Comparison of ENCODE assay signal across 17 cellular contexts in genomic region chr15:67829647-67830504, GRCh38. TPM values are rescaled to one million over a fixed set of nuclear protein-coding genes. Genes with fewer than 3 reads are reported as not detected.
DNase-seq lines count a peak whose midpoint lies in the region; ATAC-seq, FAIRE-seq and TF ChIP-seq lines count a peak whose summit lies in the region.
"Had no signal": no experiment of that assay in that cellular context is flagged by ENCODE, and none has a peak within 500 bp of the region (broad histone marks: within the 10 kb centered on the region; RNA-seq: fewer than 3 reads in every experiment).

No MANE protein-coding gene starts in this region.

- CTCF ChIA-PET in CD8-positive, alpha-beta memory T cell (lab: Charles Lee): no interaction called here
- CTCF ChIA-PET in H1 (lab: Charles Lee; ENCODE audit: partially characterized antibody): interaction anchor here (1.5 kb wide), 1 partner anchor 340 kb away, joined by 4 read pairs; no protein-coding TSS in a partner anchor

- FAIRE-seq in H1 (lab: Jason Lieb, UNC): no peak
- FAIRE-seq: GM12892 had no signal

- no peak overlapping the region for H3K27ac ChIP-seq in CD8-positive, alpha-beta memory T cell (ENCODE audit: low read depth, low read length)
- no peak overlapping the region for H3K27ac ChIP-seq in HUES6 (ENCODE audit: low read depth, low read length)
- H3K27ac ChIP-seq in H1 (ENCODE audit: low read depth, low read length): no peak overlapping the region
- no peak overlapping the region for H3K27ac ChIP-seq in testis
- H3K27ac ChIP-seq: skin epidermis had no signal

- no peaks in the 10 kb centered on the region for H3K79me1 ChIP-seq in H1 (ENCODE audit: low read depth, low read length)

- H2AK5ac ChIP-seq in H1 (ENCODE audit: low read depth, low read length): no peak overlapping the region

- H3K56ac ChIP-seq in H1 (replicated peaks; ENCODE audit: insufficient read length, low read depth, low read length): no peak overlapping the region

- H3K4me3 ChIP-seq in CD8-positive, alpha-beta memory T cell (ENCODE audit: low read length): no peak overlapping the region
- H3K4me3 ChIP-seq in HUES6 (ENCODE audit: low read depth, low read length) (peak overlapping the region; percentile 38), H1 (ENCODE audit: extremely low read depth in 1 of 4, insufficient read depth in 2 of 4, low read depth in 3 of 4, low read length in 4 of 4) (peak overlapping the region in 3 of 4 experiments; percentile 6 to 46 (median 7); a peak in 5 of 8 replicates), testis (no peak overlapping the region)

- no peak for TF ChIP-seq EP300 in H1 (IDR thresholded peaks at IDR 0.05; ENCODE audit: borderline replicate concordance in 1 of 2, low read depth in 2 of 2, low read length in 2 of 2)

- peaks cover 4 to 20% of the 10 kb centered on the region in 2 experiments for H4K20me1 ChIP-seq in H1 (replicated peaks in 1 of 2; ENCODE audit: control insufficient read depth in 1 of 2, insufficient read depth in 2 of 2, low read length in 2 of 2)

- TF ChIP-seq RAD21 in H1 (IDR thresholded peaks at IDR 0.05 in 1 of 2, conservative IDR thresholded peaks at IDR 0.05 in 1 of 2; ENCODE audit: low read depth in 2 of 2, low read length in 2 of 2): no peak

- H3K9ac ChIP-seq in HUES6 (ENCODE audit: low read length) (no peak overlapping the region), H1 (replicated peaks in 1 of 4; ENCODE audit: extremely low read depth in 1 of 4, low read depth in 3 of 4, low read length in 3 of 4) (no peak overlapping the region)

- no peak overlapping the region for H3K23ac ChIP-seq in H1 (ENCODE audit: insufficient read length)

- no peak overlapping the region for H2BK20ac ChIP-seq in H1 (ENCODE audit: low read length)

- no peaks in the 10 kb centered on the region for H3K79me2 ChIP-seq in H1 (ENCODE audit: control insufficient read depth in 1 of 2, insufficient read depth in 2 of 2, low read length in 2 of 2)

- H2BK120ac ChIP-seq in H1 (replicated peaks; ENCODE audit: low read depth, low read length): no peak overlapping the region

- no peak overlapping the region for H2BK5ac ChIP-seq in H1 (ENCODE audit: low read depth, low read length)

- no peak overlapping the region for H2AFZ ChIP-seq in H1 (ENCODE audit: low read length)

- H2BK15ac ChIP-seq in H1 (ENCODE audit: low read length): no peak overlapping the region

- H4K8ac ChIP-seq in H1 (ENCODE audit: extremely low read depth, insufficient read depth, low read length): peak overlapping the region; percentile 41; the same call in 1 of the 2 replicates

- peak overlapping the region in 2 of 8 donors; percentile 58 to 61 for H3K27ac Mint-ChIP-seq in CD8-positive, alpha-beta memory T cell
- H3K27ac Mint-ChIP-seq in neural crest cell (ENCODE audit: unreplicated experiment): no peak overlapping the region

- peaks cover 61 to 76% of the 10 kb centered on the region in 2 donors for H3K27me3 Mint-ChIP-seq in CD8-positive, alpha-beta memory T cell
- peaks cover 87% of the 10 kb centered on the region for H3K27me3 Mint-ChIP-seq in neural crest cell (ENCODE audit: low read depth)

- DNase-seq in CD8-positive, alpha-beta memory T cell: no peak
- peak in 1 of 2 experiments; percentile 52 for DNase-seq in H1 (ENCODE audit: low read depth in 1 of 2, low spot score in 2 of 2)
- DNase-seq in neural crest cell (ENCODE audit: low read depth, low spot score): no peak
- no peak for DNase-seq in NCI-H524 (lab: John Stamatoyannopoulos, UW)
- DNase-seq in testis: no peak
- DNase-seq: anterior cingulate cortex, GF-D8, hypothalamus, left colon, NCI-H1436 had no signal

- WGBS in H1 (ENCODE audit: extremely low coverage in 1 of 2, insufficient coverage in 1 of 2, insufficient read length in 1 of 2, insufficient replicate concordance in 2 of 2, low coverage in 1 of 2, low lambda C conversion rate in 2 of 2, missing lambda C conversion rate in 1 of 2), 2 experiments: 11% methylated on average over 26 of the region's 68 CpGs; no CpG with 5 or more reads in 1 of the 2 experiments
- 25 to 26% methylated on average over 17 to 67 of the region's 68 CpGs for WGBS in testis, 2 donors

- POLR2A ChIA-PET in CD8-positive, alpha-beta memory T cell (lab: Charles Lee): interaction anchor here (0.5 to 1.0 kb wide), 2 partner anchors 287 to 1513 kb away, joined by 3 read pairs; partner anchors contain the start of gene MAP2K5
- POLR2A ChIA-PET in H1 (lab: Charles Lee; ENCODE audit: partially characterized antibody): interaction anchor here (4.1 kb wide), 1 partner anchor 8 kb away, joined by 24 read pairs; no protein-coding TSS in a partner anchor

- H3K27me3 ChIP-seq in CD8-positive, alpha-beta memory T cell (ENCODE audit: insufficient read depth, low read length, poor library complexity, severe bottlenecking): peaks cover 53% of the 10 kb centered on the region
- H3K27me3 ChIP-seq in HUES6 (ENCODE audit: control insufficient read depth, insufficient read depth, low read length) (peaks cover 100% of the 10 kb centered on the region), H1 (replicated peaks in 1 of 4; ENCODE audit: control insufficient read depth in 3 of 4, extremely low read depth in 1 of 4, insufficient read depth in 3 of 4, low read length in 3 of 4) (peaks cover 96 to 100% (median 100%) of the 10 kb centered on the region in 4 experiments), testis (peaks cover 7% of the 10 kb centered on the region)

- peaks cover 12% of the 10 kb centered on the region; the same call in 1 of the 2 replicates for H3K23me2 ChIP-seq in H1 (ENCODE audit: low read depth, low read length)

- intact Hi-C loops in testis (cut with DNase I; ENCODE audit: low total_unique reads): loop anchor here (10.0 kb wide), 2 partner anchors 305 to 375 kb away; partner anchors contain the start of gene C15orf61

- no peak overlapping the region for H3K18ac ChIP-seq in H1 (ENCODE audit: extremely low read depth, low read length)

- TF ChIP-seq CTCF in H1 (IDR thresholded peaks at IDR 0.05; ENCODE audit: control extremely low read depth in 1 of 3, insufficient read depth in 1 of 3, low read depth in 1 of 3, low read length in 3 of 3) (no peak), neural crest cell (conservative IDR thresholded peaks at IDR 0.05) (no peak), testis (IDR thresholded peaks at IDR 0.05) (no peak)

- no peak overlapping the region for H4K5ac ChIP-seq in H1 (ENCODE audit: insufficient read length, low read depth, low read length)

- no peak overlapping the region for H3K14ac ChIP-seq in H1 (ENCODE audit: insufficient read length)

- no peak overlapping the region for H3K4ac ChIP-seq in H1 (replicated peaks; ENCODE audit: insufficient read length, low read depth, low read length)

- peak overlapping the region; percentile 48 to 57 for H3K4me2 ChIP-seq in H1 (ENCODE audit: insufficient read depth in 1 of 2, low read depth in 2 of 2, low read length in 2 of 2)

- TF ChIP-seq POLR2A in H1 (IDR thresholded peaks at IDR 0.05; ENCODE audit: control extremely low read depth in 1 of 2, low read depth in 2 of 2, low read length in 2 of 2) (no peak), testis (IDR thresholded peaks at IDR 0.05) (no peak)

- 0 out of 2 replicates have a peak overlapping the region, but pooled peaks have one; percentile 75 for H2BK12ac ChIP-seq in H1 (ENCODE audit: low read depth, low read length)

- H3K4me1 ChIP-seq in CD8-positive, alpha-beta memory T cell (ENCODE audit: insufficient read depth, low read length): peaks cover 30% of the 10 kb centered on the region
- H3K4me1 ChIP-seq in HUES6 (ENCODE audit: control insufficient read depth, insufficient read depth, low read length) (peaks cover 50% of the 10 kb centered on the region), H1 (replicated peaks in 1 of 4; ENCODE audit: control insufficient read depth in 3 of 4, insufficient read depth in 4 of 4, low read length in 3 of 4) (peaks cover 13 to 43% (median 31%) of the 10 kb centered on the region in 4 experiments), testis (peaks cover 25% of the 10 kb centered on the region)

- peaks cover 34 to 69% (median 52%) of the 10 kb centered on the region in 3 donors for H3K4me1 Mint-ChIP-seq in CD8-positive, alpha-beta memory T cell
- peaks cover 28% of the 10 kb centered on the region for H3K4me1 Mint-ChIP-seq in neural crest cell

- H3K9me3 ChIP-seq in CD8-positive, alpha-beta memory T cell (ENCODE audit: low read length): no peaks in the 10 kb centered on the region
- H3K9me3 ChIP-seq in HUES6 (ENCODE audit: control insufficient read depth, insufficient read depth, low read depth, low read length) (no peaks in the 10 kb centered on the region), H1 (ENCODE audit: insufficient read depth in 2 of 2, low read depth in 1 of 2, low read length in 1 of 2) (peaks cover 0 to 4% of the 10 kb centered on the region in 2 experiments; a peak in 1 of 4 replicates), testis (no peaks in the 10 kb centered on the region)

- peak overlapping the region; percentile 15 to 81 (median 47) for H3K4me3 Mint-ChIP-seq in CD8-positive, alpha-beta memory T cell
- peak overlapping the region; percentile 32 for H3K4me3 Mint-ChIP-seq in neural crest cell

- H3K9me3 Mint-ChIP-seq in CD8-positive, alpha-beta memory T cell: peaks cover 0 to 2% (median 0%) of the 10 kb centered on the region in 5 donors
- no peaks in the 10 kb centered on the region for H3K9me3 Mint-ChIP-seq in neural crest cell

- H3K36me3 ChIP-seq in CD8-positive, alpha-beta memory T cell (ENCODE audit: insufficient read depth, low read length): no peaks in the 10 kb centered on the region
- H3K36me3 ChIP-seq in HUES6 (ENCODE audit: control insufficient read depth, insufficient read depth, low read length) (no peaks in the 10 kb centered on the region), H1 (ENCODE audit: control insufficient read depth in 2 of 4, insufficient read depth in 4 of 4, low read length in 3 of 4) (peaks cover 0 to 20% (median 0%) of the 10 kb centered on the region in 4 experiments; a peak in 1 of 8 replicates), testis (ENCODE audit: low read depth, missing control alignments) (no peaks in the 10 kb centered on the region)

- ATAC-seq in GM18498 (IDR thresholded peaks at IDR 0.05; ENCODE audit: unreplicated experiment): no peak
- ATAC-seq: left colon had no signal

- H3K36me3 Mint-ChIP-seq in CD8-positive, alpha-beta memory T cell: no peaks in the 10 kb centered on the region
- H3K36me3 Mint-ChIP-seq in neural crest cell (ENCODE audit: low read depth): no peaks in the 10 kb centered on the region

- H4K91ac ChIP-seq in H1 (replicated peaks; ENCODE audit: insufficient read length, low read length): no peak overlapping the region

RNA-seq across cellular contexts. Expression of gene SKOR1, which starts 4.6 kb away (rescaled TPM):
- under 1 TPM; 0.15 to 0.16 TPM for total RNA-seq in CD8-positive, alpha-beta memory T cell
- 0.06 TPM for polyA plus RNA-seq in CD8-positive, alpha-beta memory T cell
- total RNA-seq in H1 (2021; fragmentation: NEBNext Ultra II Directional; extraction: Animal tissue kit (Norgen Biotek cat#: 25700)): 0.11 TPM in 2 replicates
- 0.03 and 0.08 TPM in 2 replicates for polyA plus RNA-seq in H1 (2011; rRNA removed)
- polyA plus RNA-seq in H1 (2011; cell fraction: cytosol; rRNA removed): 0.05 TPM
- 0.13 TPM for polyA plus RNA-seq in H1 (2011; cell fraction: nucleus; rRNA removed)
- polyA plus RNA-seq in H1 (2012, experiment 1 of 2): 0.06 to 0.12 TPM (median 0.07 TPM) in 3 of 4 replicates, not detected in the other
- polyA plus RNA-seq in H1 (2012, experiment 2 of 2): not detected
- 0.04 TPM for polyA plus RNA-seq in H1 (2013, experiment 1 of 2)
- 0.04 TPM for polyA plus RNA-seq in H1 (2013, experiment 2 of 2)
- not detected in 2 replicates for polyA minus RNA-seq in H1 (2011; rRNA and poly(A)+ RNA removed)
- not detected for polyA minus RNA-seq in H1 (2011; cell fraction: cytosol; rRNA and poly(A)+ RNA removed)
- 0.40 TPM for polyA minus RNA-seq in H1 (2011; cell fraction: nucleus; rRNA and poly(A)+ RNA removed)
- 0.36 and 0.49 TPM in 2 replicates for total RNA-seq in neural crest cell
- total RNA-seq in testis: 1 to 10 TPM; 1.1 to 2.2 TPM
- 1.3 TPM for polyA plus RNA-seq in testis (ENCODE audit: insufficient read depth, low read depth, low replicate concordance)
- total RNA-seq: H4 had no signal

RNA-seq across cellular contexts. Expression of gene RNU6-1, which starts 10.0 kb away (rescaled TPM):
- not detected for total RNA-seq in CD8-positive, alpha-beta memory T cell
- polyA plus RNA-seq in CD8-positive, alpha-beta memory T cell: not detected
- total RNA-seq in H1 (2021; fragmentation: NEBNext Ultra II Directional; extraction: Animal tissue kit (Norgen Biotek cat#: 25700)): not detected in 2 replicates
- polyA plus RNA-seq in H1 (2011; rRNA removed) (not detected in 2 replicates), testis (ENCODE audit: insufficient read depth, low read depth, low replicate concordance) (not detected)
- polyA plus RNA-seq in H1 (2011; cell fraction: cytosol; rRNA removed): not detected
- not detected for polyA plus RNA-seq in H1 (2011; cell fraction: nucleus; rRNA removed)
- not detected in 4 replicates for polyA plus RNA-seq in H1 (2012, experiment 1 of 2)
- not detected for polyA plus RNA-seq in H1 (2012, experiment 2 of 2)
- not detected for polyA plus RNA-seq in H1 (2013, experiment 1 of 2)
- polyA plus RNA-seq in H1 (2013, experiment 2 of 2): not detected
- under 0.01 TPM in 1 of 2 replicates, not detected in the other for polyA minus RNA-seq in H1 (2011; rRNA and poly(A)+ RNA removed)
- not detected for polyA minus RNA-seq in H1 (2011; cell fraction: cytosol; rRNA and poly(A)+ RNA removed)
- polyA minus RNA-seq in H1 (2011; cell fraction: nucleus; rRNA and poly(A)+ RNA removed): not detected
- total RNA-seq in neural crest cell (not detected in 2 replicates), testis (not detected)
- total RNA-seq: H4, left colon, mucosa of gallbladder, temporal lobe had no signal

Comparison
In these comparisons a context has a peak if more than half of its experiments do, and no peak if none do; other contexts are left out.
1. H3K4me3 ChIP-seq: peak in HUES6 (single experiment) and H1 (3 of 4); none in CD8-positive, alpha-beta memory T cell (single experiment) and testis (0 of 2).